Comparison of ENCODE assay signal across 1 cellular context in genomic region chr4:151204925-151205524, GRCh38.
TF ChIP-seq lines count a peak whose summit lies in the region.

No MANE protein-coding gene starts in this region.

TF ChIP-seq in WTC11, 78 proteins besides CTCF, POLR2A, EP300 and RAD21 (continued from another document):
- TF ChIP-seq ARID4B (CRISPR knock-in tag; IDR thresholded peaks at IDR 0.05; ENCODE audit: borderline replicate concordance) (no peak), RELA (CRISPR knock-in tag; IDR thresholded peaks at IDR 0.05; ENCODE audit: borderline replicate concordance) (no peak), FOXJ3 (CRISPR knock-in tag; IDR thresholded peaks at IDR 0.05; ENCODE audit: borderline replicate concordance) (no peak)
